Comparison of ENCODE assay signal across 8 cellular contexts in genomic region chr2:13006829-13007715, GRCh38.
DNase-seq lines count a peak whose midpoint lies in the region; ATAC-seq and TF ChIP-seq lines count a peak whose summit lies in the region.

No MANE protein-coding gene starts in this region.

- peak; percentile 95 for TF ChIP-seq CTCF in CD8-positive, alpha-beta T cell (IDR thresholded peaks at IDR 0.05)
- TF ChIP-seq CTCF in OCI-LY1 (IDR thresholded peaks at IDR 0.05; ENCODE audit: low read length) (peak; percentile 77), esophagus squamous epithelium (IDR thresholded peaks at IDR 0.05) (peak; percentile 72 to 88 (median 82)), natural killer cell (IDR thresholded peaks at IDR 0.05) (peak; percentile 93)

- H4K20me1 ChIP-seq in OCI-LY1 (ENCODE audit: insufficient read depth, low read length) = no peaks in the 10 kb centered on the region

- H3K4me1 ChIP-seq in CD8-positive, alpha-beta T cell (ENCODE audit: insufficient read depth, low read length) = no peaks in the 10 kb centered on the region
- H3K4me1 ChIP-seq in OCI-LY1 (ENCODE audit: insufficient read depth, low read length, severe bottlenecking) (no peaks in the 10 kb centered on the region), esophagus squamous epithelium (peaks cover 0 to 33% (median 0%) of the 10 kb centered on the region in 3 donors)

- H3K9ac ChIP-seq in OCI-LY1 (ENCODE audit: low read length) = no peak overlapping the region

- intact Hi-C loops in CD8-positive, alpha-beta T cell (cut with DNase I, micrococcal nuclease) = loop anchor here (1.0 to 10.0 kb wide), 15 partner anchors 76 to 1530 kb away; partner anchors contain the start of gene TRIB2 (in 1 of the 2)
- intact Hi-C loops in esophagus squamous epithelium (cut with DNase I) = no loop called here
- intact Hi-C loops in natural killer cell (cut with micrococcal nuclease) = loop anchor here (1.0 to 5.0 kb wide), 5 partner anchors 290 to 1530 kb away; partner anchors contain the start of gene TRIB2

- no peaks in the 10 kb centered on the region for H3K9me2 ChIP-seq in OCI-LY1 (ENCODE audit: low read depth, low read length)

- no peak overlapping the region for H3K4me2 ChIP-seq in OCI-LY1 (ENCODE audit: low read length)

- H3K36me3 ChIP-seq in CD8-positive, alpha-beta T cell (ENCODE audit: insufficient read depth, low read length) = no peaks in the 10 kb centered on the region
- H3K36me3 ChIP-seq in OCI-LY1 (ENCODE audit: insufficient read depth, low read length) = no peaks in the 10 kb centered on the region
- H3K36me3 ChIP-seq in esophagus squamous epithelium = no peaks in the 10 kb centered on the region

- ATAC-seq in CD8-positive, alpha-beta T cell = peak; percentile 56
- ATAC-seq in GM19455 (IDR thresholded peaks at IDR 0.05; ENCODE audit: unreplicated experiment) (peak; percentile 85), natural killer cell (peak in 2 of 3 donors; percentile 62 to 83)
- ATAC-seq in stimulated activated naive B cell treated with anti-CD40 and anti-IgM and Interleukin-4, amounts not matched to agents 10 μg/mL and 1 μg/mL and 100 μg/mL, for 72 hours (replicated peaks) = peak; percentile 74 to 83

- no peaks in the 10 kb centered on the region for H3K9me3 Mint-ChIP-seq in CD8-positive, alpha-beta T cell
- no peaks in the 10 kb centered on the region for H3K9me3 Mint-ChIP-seq in natural killer cell
- no peaks in the 10 kb centered on the region for H3K9me3 Mint-ChIP-seq in stimulated activated naive B cell treated with anti-CD40 and anti-IgM and Interleukin-4, amounts not matched to agents 10 μg/mL and 1 μg/mL and 100 μg/mL, for 72 hours

- no peaks in the 10 kb centered on the region for H3K79me2 ChIP-seq in OCI-LY1 (ENCODE audit: insufficient read depth, low read length)

- H3K4me3 ChIP-seq in CD8-positive, alpha-beta T cell (ENCODE audit: low read depth, low read length) = no peak overlapping the region
- H3K4me3 ChIP-seq in OCI-LY1 (ENCODE audit: low read depth, low read length, poor library complexity, severe bottlenecking) (no peak overlapping the region), esophagus squamous epithelium (peak overlapping the region in 1 of 4 donors; percentile 34)

- peak; percentile 27 to 77 (median 55) for DNase-seq in CD8-positive, alpha-beta T cell
- DNase-seq in HT1080 (ENCODE audit: low read depth) = peak; percentile 75
- DNase-seq in activated T-cell treated with anti-CD3 and anti-CD28 coated beads for 1 hour (ENCODE audit: low read depth) = peak; percentile 45
- DNase-seq in esophagus squamous epithelium (lab: John Stamatoyannopoulos, UW) = no peak
- peak; percentile 52 for DNase-seq in natural killer cell
- peak; percentile 35 for DNase-seq in stimulated activated naive B cell treated with anti-CD40 and anti-IgM and Interleukin-4, amounts not matched to agents 10 μg/mL and 1 μg/mL and 100 μg/mL, for 72 hours

- no peak for TF ChIP-seq POLR2A in esophagus squamous epithelium (IDR thresholded peaks at IDR 0.05)

- WGBS in esophagus squamous epithelium, 2 donors = 29 to 31% methylated on average over 16 of the region's 16 CpGs

- no peaks in the 10 kb centered on the region for H3F3A ChIP-seq in OCI-LY1 (ENCODE audit: insufficient read depth, low read length)

- no peaks in the 10 kb centered on the region for H3K9me3 ChIP-seq in CD8-positive, alpha-beta T cell (ENCODE audit: low read length)
- no peaks in the 10 kb centered on the region for H3K9me3 ChIP-seq in OCI-LY1 (ENCODE audit: low read length)
- H3K9me3 ChIP-seq in esophagus squamous epithelium = no peaks in the 10 kb centered on the region

- peaks cover 2% of the 10 kb centered on the region for H3K4me1 Mint-ChIP-seq in CD8-positive, alpha-beta T cell (ENCODE audit: low read depth)
- peaks cover 5 to 7% of the 10 kb centered on the region in 2 donors for H3K4me1 Mint-ChIP-seq in natural killer cell
- H3K4me1 Mint-ChIP-seq in stimulated activated naive B cell treated with anti-CD40 and anti-IgM and Interleukin-4, amounts not matched to agents 10 μg/mL and 1 μg/mL and 100 μg/mL, for 72 hours = no peaks in the 10 kb centered on the region

- H3K4me3 Mint-ChIP-seq in CD8-positive, alpha-beta T cell = no peak overlapping the region
- H3K4me3 Mint-ChIP-seq in natural killer cell = no peak overlapping the region
- H3K4me3 Mint-ChIP-seq in stimulated activated naive B cell treated with anti-CD40 and anti-IgM and Interleukin-4, amounts not matched to agents 10 μg/mL and 1 μg/mL and 100 μg/mL, for 72 hours = no peak overlapping the region

- CTCF ChIA-PET in CD8-positive, alpha-beta T cell (lab: Charles Lee) = interaction anchor here (0.6 to 3.9 kb wide), 80 partner anchors 8 to 1440 kb away, joined by 3 to 62 read pairs (median 4); partner anchors contain the start of genes LPIN1 and TRIB2

- no peak overlapping the region for H2AFZ ChIP-seq in OCI-LY1 (ENCODE audit: low read length)

- peaks cover 19% of the 10 kb centered on the region for H3K27me3 Mint-ChIP-seq in CD8-positive, alpha-beta T cell (ENCODE audit: low read depth)
- no peaks in the 10 kb centered on the region for H3K27me3 Mint-ChIP-seq in natural killer cell (ENCODE audit: low read depth in 2 of 2)
- peaks cover 7 to 12% of the 10 kb centered on the region in 2 donors for H3K27me3 Mint-ChIP-seq in stimulated activated naive B cell treated with anti-CD40 and anti-IgM and Interleukin-4, amounts not matched to agents 10 μg/mL and 1 μg/mL and 100 μg/mL, for 72 hours

- POLR2A ChIA-PET in CD8-positive, alpha-beta T cell (lab: Charles Lee) = no interaction called here

- H3K27ac ChIP-seq in CD8-positive, alpha-beta T cell (ENCODE audit: low read depth, low read length) = no peak overlapping the region
- H3K27ac ChIP-seq in OCI-LY1 (ENCODE audit: low read depth, low read length, poor library complexity, severe bottlenecking) (no peak overlapping the region), esophagus squamous epithelium (no peak overlapping the region)

- no peaks in the 10 kb centered on the region for H3K36me3 Mint-ChIP-seq in CD8-positive, alpha-beta T cell
- no peaks in the 10 kb centered on the region for H3K36me3 Mint-ChIP-seq in natural killer cell
- no peaks in the 10 kb centered on the region for H3K36me3 Mint-ChIP-seq in stimulated activated naive B cell treated with anti-CD40 and anti-IgM and Interleukin-4, amounts not matched to agents 10 μg/mL and 1 μg/mL and 100 μg/mL, for 72 hours

- no peaks in the 10 kb centered on the region for H3K27me3 ChIP-seq in CD8-positive, alpha-beta T cell (ENCODE audit: insufficient read depth, low read length)
- no peaks in the 10 kb centered on the region for H3K27me3 ChIP-seq in OCI-LY1 (ENCODE audit: insufficient read depth, low read length)
- peaks cover 0 to 4% (median 0%) of the 10 kb centered on the region in 4 donors for H3K27me3 ChIP-seq in esophagus squamous epithelium

- no peak overlapping the region for H3K27ac Mint-ChIP-seq in CD8-positive, alpha-beta T cell
- H3K27ac Mint-ChIP-seq in natural killer cell = no peak overlapping the region
- no peak overlapping the region for H3K27ac Mint-ChIP-seq in stimulated activated naive B cell treated with anti-CD40 and anti-IgM and Interleukin-4, amounts not matched to agents 10 μg/mL and 1 μg/mL and 100 μg/mL, for 72 hours
